In genomic region chr1:53144201-53144600, GRCh38 we compare ENCODE assay signal across 20 cellular contexts. TPM values are rescaled to one million over a fixed set of nuclear protein-coding genes. Genes with fewer than 3 reads are reported as not detected.
"Had no signal": no experiment of that assay in that cellular context is flagged by ENCODE, and none has a peak within 500 bp of the region (broad histone marks: within the 10 kb centered on the region; RNA-seq: fewer than 3 reads in every experiment).

No MANE protein-coding gene starts in this region.

- H3K4me3 ChIP-seq: SJCRH30 had no signal

- H3K9me3 ChIP-seq: SJCRH30 had no signal

- H3K36me3 ChIP-seq: SJCRH30 had no signal

- DNase-seq: KBM-7, MV-4-11, NCI-H1048, NCI-H1105, NCI-H1417, NCI-H1436 treated with DMSO at 0.1 percent for 48 hours, NCI-H1694, NCI-H187 treated with DMSO at 0.1 percent for 48 hours, NCI-H2029 treated with DMSO at 0.1 percent for 48 hours, NCI-H2171 treated with DMSO at 0.1 percent for 48 hours, NCI-H2227 treated with DMSO at 0.1 percent for 48 hours, NCI-H526 treated with DMSO at 0.1 percent for 48 hours, NCI-H774, SHP77, SJCRH30 had no signal

- H3K27ac ChIP-seq: HL-60, RWPE1, SJCRH30 had no signal

- H3K27me3 ChIP-seq: SJCRH30 had no signal

RNA-seq across cellular contexts. Expression of gene SLC1A7, which starts 1.8 kb away (rescaled TPM):
- total RNA-seq: LHCN-M2, MCF 10A, NCI-H460 had no signal
